Comparison of ENCODE assay signal across 11 cellular contexts in the genomic region with DNA sequence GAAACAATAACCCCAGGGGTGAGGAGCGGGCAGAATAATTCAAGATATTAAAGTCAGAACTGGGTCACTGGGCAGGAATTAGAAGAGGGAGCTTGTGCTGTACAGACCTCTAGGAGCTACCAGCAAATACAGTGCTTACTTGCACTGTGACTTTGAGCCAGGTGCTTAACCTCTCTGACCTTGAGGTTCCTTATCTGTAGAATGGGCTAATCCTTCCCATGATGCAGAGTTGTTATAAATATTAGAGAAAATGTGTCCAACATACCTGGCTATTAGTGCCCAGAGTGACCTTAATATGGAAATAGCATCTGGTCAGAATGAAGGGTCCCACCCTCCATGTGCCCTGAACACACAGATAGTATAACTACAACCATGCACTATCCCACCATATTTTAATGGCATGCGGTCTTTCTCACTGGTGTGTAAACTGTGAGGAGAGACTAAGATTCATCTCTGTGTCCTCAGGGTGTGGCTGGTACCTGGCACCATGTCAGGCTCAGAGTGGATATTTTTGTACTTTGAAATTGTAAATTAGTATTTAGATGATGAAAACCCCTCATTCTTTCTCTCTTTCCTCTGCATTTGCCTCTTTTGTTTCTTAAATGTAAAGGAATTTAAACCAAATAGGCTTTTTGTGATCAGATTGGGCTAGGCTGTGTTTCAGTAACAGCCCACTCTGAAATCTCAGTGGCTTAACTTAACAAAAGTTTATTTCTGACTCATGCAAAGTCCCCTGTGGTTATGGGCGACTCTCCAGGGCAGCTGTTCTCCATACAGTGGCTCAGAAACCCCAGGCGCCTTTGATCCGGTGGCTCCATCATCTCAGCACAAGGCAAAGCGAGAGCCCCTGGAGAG. TPM values are rescaled to one million over a fixed set of nuclear protein-coding genes. Genes with fewer than 3 reads are reported as not detected.
A peak's percentile ranks its signal among the peaks of the same experiment; 100 is the strongest.
DNase-seq lines count a peak whose midpoint lies in the region; ATAC-seq, FAIRE-seq and TF ChIP-seq lines count a peak whose summit lies in the region.
"Had no signal": no experiment of that assay in that cellular context is flagged by ENCODE, and none has a peak within 500 bp of the region (broad histone marks: within the 10 kb centered on the region; RNA-seq: fewer than 3 reads in every experiment).

No MANE protein-coding gene starts in this region.

- no peak overlapping the region for H3K18ac ChIP-seq in H1 (ENCODE audit: extremely low read depth, low read length)

- no peaks in the 10 kb centered on the region for H3K79me1 ChIP-seq in H1 (ENCODE audit: low read depth, low read length)

- no peak overlapping the region for H2BK15ac ChIP-seq in H1 (ENCODE audit: low read length)

- no peak overlapping the region for H3K4me2 ChIP-seq in H1 (ENCODE audit: insufficient read depth in 1 of 2, low read depth in 2 of 2, low read length in 2 of 2)

- H2BK5ac ChIP-seq in H1 (ENCODE audit: low read depth, low read length), result no peak overlapping the region; the same call in 1 of the 2 replicates

- WGBS in H1 (ENCODE audit: extremely low coverage in 1 of 2, insufficient coverage in 1 of 2, insufficient read length in 1 of 2, insufficient replicate concordance in 2 of 2, low coverage in 1 of 2, low lambda C conversion rate in 2 of 2, missing lambda C conversion rate in 1 of 2), 2 experiments, result 80% methylated on average over 6 of the region's 6 CpGs; no CpG with 5 or more reads in 1 of the 2 experiments

- no peak overlapping the region for H4K91ac ChIP-seq in H1 (replicated peaks; ENCODE audit: insufficient read length, low read length)

- H3K9me3 ChIP-seq in A673 (ENCODE audit: low read depth, low read length, poor library complexity, severe bottlenecking) (no peaks in the 10 kb centered on the region), H1 (ENCODE audit: insufficient read depth in 2 of 2, low read depth in 1 of 2, low read length in 1 of 2) (no peaks in the 10 kb centered on the region)
- H3K9me3 ChIP-seq: HAP-1 had no signal

- BruUV-seq in A673 (replicated peaks; lab: Mats Ljungman, UMichigan), result no TSS peak

- TF ChIP-seq CTCF in A673 (conservative IDR thresholded peaks at IDR 0.05; ENCODE audit: low read depth, low read length) (no peak), H1 (IDR thresholded peaks at IDR 0.05; ENCODE audit: control extremely low read depth in 1 of 3, insufficient read depth in 1 of 3, low read depth in 1 of 3, low read length in 3 of 3) (no peak)

- TF ChIP-seq EP300 in H1 (IDR thresholded peaks at IDR 0.05; ENCODE audit: borderline replicate concordance in 1 of 2, low read depth in 2 of 2, low read length in 2 of 2), result no peak

- H2BK120ac ChIP-seq in H1 (replicated peaks; ENCODE audit: low read depth, low read length), result no peak overlapping the region

- H3K9ac ChIP-seq in H1 (replicated peaks in 1 of 4; ENCODE audit: extremely low read depth in 1 of 4, low read depth in 3 of 4, low read length in 3 of 4), result no peak overlapping the region

- DNase-seq in A673 (ENCODE audit: low spot score) (peak; percentile 90), LHCN-M2 (ENCODE audit: low read depth) (peak; percentile 93), H1 (ENCODE audit: low read depth in 1 of 2, low spot score in 2 of 2) (no peak), NCI-H748 (lab: John Stamatoyannopoulos, UW; ENCODE audit: unreplicated experiment) (no peak), NCI-H2029 treated with DMSO at 0.1 percent for 48 hours (lab: John Stamatoyannopoulos, UW) (no peak), SKM-1 treated with dmso at 0.1 percent for 144 hours (lab: John Stamatoyannopoulos, UW; ENCODE audit: unreplicated experiment) (no peak)
- DNase-seq in effector CD8-positive, alpha-beta T cell (lab: John Stamatoyannopoulos, UW), result no peak
- DNase-seq: NCI-H748 treated with DMSO at 0.1 percent for 48 hours, occipital lobe had no signal

- intact Hi-C loops in A673 (cut with micrococcal nuclease; ENCODE audit: unreplicated experiment), result no loop called here

- no peaks in the 10 kb centered on the region for H3K36me3 ChIP-seq in A673 (ENCODE audit: insufficient read depth, low read length, poor library complexity, severe bottlenecking)
- no peaks in the 10 kb centered on the region for H3K36me3 ChIP-seq in H1 (ENCODE audit: control insufficient read depth in 2 of 4, insufficient read depth in 4 of 4, low read length in 3 of 4)
- H3K36me3 ChIP-seq: HAP-1 had no signal

- H2BK12ac ChIP-seq in H1 (ENCODE audit: low read depth, low read length), result no peak overlapping the region

- H4K20me1 ChIP-seq in H1 (replicated peaks in 1 of 2; ENCODE audit: control insufficient read depth in 1 of 2, insufficient read depth in 2 of 2, low read length in 2 of 2), result no peaks in the 10 kb centered on the region

- no peak overlapping the region for H3K23ac ChIP-seq in H1 (ENCODE audit: insufficient read length)

- POLR2A ChIA-PET in A673 (lab: Charles Lee; ENCODE audit: low non-redundant PET), result no interaction called here
- POLR2A ChIA-PET in H1 (lab: Charles Lee; ENCODE audit: partially characterized antibody), result interaction anchor here (0.6 kb wide), 1 partner anchor 142 kb away, joined by 3 read pairs; no protein-coding TSS in a partner anchor

- no peak overlapping the region for H3K4ac ChIP-seq in H1 (replicated peaks; ENCODE audit: insufficient read length, low read depth, low read length)

- peaks cover 8% of the 10 kb centered on the region for H3K4me1 ChIP-seq in A673 (ENCODE audit: insufficient read depth, low read length, poor library complexity, severe bottlenecking)
- H3K4me1 ChIP-seq in H1 (replicated peaks in 1 of 4; ENCODE audit: control insufficient read depth in 3 of 4, insufficient read depth in 4 of 4, low read length in 3 of 4), result peaks cover 0 to 4% (median 2%) of the 10 kb centered on the region in 4 experiments; a peak in 2 of 7 replicates
- H3K4me1 ChIP-seq: HAP-1 had no signal

- no peak overlapping the region for H2BK20ac ChIP-seq in H1 (ENCODE audit: low read length)

- H4K8ac ChIP-seq in H1 (ENCODE audit: extremely low read depth, insufficient read depth, low read length), result no peak overlapping the region

- no peaks in the 10 kb centered on the region for H3K79me2 ChIP-seq in H1 (ENCODE audit: control insufficient read depth in 1 of 2, insufficient read depth in 2 of 2, low read length in 2 of 2)

- H3K4me3 ChIP-seq in A673 (ENCODE audit: low read depth, low read length, poor library complexity, severe bottlenecking) (no peak overlapping the region), H1 (ENCODE audit: extremely low read depth in 1 of 4, insufficient read depth in 2 of 4, low read depth in 3 of 4, low read length in 4 of 4) (no peak overlapping the region)
- H3K4me3 ChIP-seq: HAP-1 had no signal

- CTCF ChIA-PET in A673 (lab: Charles Lee), result interaction anchor here (1.0 kb wide), 1 partner anchor 22 kb away, joined by 4 read pairs; no protein-coding TSS in a partner anchor
- CTCF ChIA-PET in H1 (lab: Charles Lee; ENCODE audit: partially characterized antibody), result interaction anchor here (0.6 to 1.2 kb wide), 3 partner anchors 19 to 162 kb away, joined by 3 to 4 read pairs (median 3); no protein-coding TSS in a partner anchor

- H2AK5ac ChIP-seq in H1 (ENCODE audit: low read depth, low read length), result no peak overlapping the region

- TF ChIP-seq RAD21 in H1 (IDR thresholded peaks at IDR 0.05 in 1 of 2, conservative IDR thresholded peaks at IDR 0.05 in 1 of 2; ENCODE audit: low read depth in 2 of 2, low read length in 2 of 2), result no peak

- H3K27me3 ChIP-seq in A673 (replicated peaks; ENCODE audit: insufficient read depth, low read depth, low read length, poor library complexity) (no peaks in the 10 kb centered on the region), H1 (replicated peaks in 1 of 4; ENCODE audit: control insufficient read depth in 3 of 4, extremely low read depth in 1 of 4, insufficient read depth in 3 of 4, low read length in 3 of 4) (no peaks in the 10 kb centered on the region)

- no peak overlapping the region for H4K5ac ChIP-seq in H1 (ENCODE audit: insufficient read length, low read depth, low read length)

- no peak overlapping the region for H3K56ac ChIP-seq in H1 (replicated peaks; ENCODE audit: insufficient read length, low read depth, low read length)

- no peak for TF ChIP-seq POLR2A in H1 (IDR thresholded peaks at IDR 0.05; ENCODE audit: control extremely low read depth in 1 of 2, low read depth in 2 of 2, low read length in 2 of 2)

- H3K14ac ChIP-seq in H1 (ENCODE audit: insufficient read length), result no peak overlapping the region

- FAIRE-seq in H1 (lab: Jason Lieb, UNC), result no peak

- no peaks in the 10 kb centered on the region for H3K23me2 ChIP-seq in H1 (ENCODE audit: low read depth, low read length)

- peak; percentile 64 for ATAC-seq in GM21390 (IDR thresholded peaks at IDR 0.05; ENCODE audit: unreplicated experiment)

- H2AFZ ChIP-seq in H1 (ENCODE audit: low read length), result no peak overlapping the region

- H3K27ac ChIP-seq in A673 (ENCODE audit: low read depth, low read length, poor library complexity, severe bottlenecking) (no peak overlapping the region), H1 (ENCODE audit: low read depth, low read length) (no peak overlapping the region)

TF ChIP-seq in H1, 55 proteins besides CTCF, POLR2A, EP300 and RAD21:
- TF ChIP-seq SRF (IDR thresholded peaks at IDR 0.05; ENCODE audit: low read depth, low read length) (no peak), KDM1A (IDR thresholded peaks at IDR 0.05; ENCODE audit: borderline replicate concordance, low read length) (peak; percentile 61; the same call in 1 of the 2 replicates)
TF ChIP-seq in H1: peak in this region for 1.

RNA-seq across cellular contexts. Expression of gene ROR1, which starts 60.0 kb away (rescaled TPM):
- 7.4 and 8.3 TPM in 2 replicates for total RNA-seq in A673 (2021)
- total RNA-seq in LHCN-M2 (2014; rRNA removed), result 7.6 and 7.9 TPM in 2 replicates
- polyA plus RNA-seq in LHCN-M2 (2012), result 6.0 TPM
- 70.3 and 73.6 TPM in 2 replicates for total RNA-seq in H1 (2021; fragmentation: NEBNext Ultra II Directional; extraction: Animal tissue kit (Norgen Biotek cat#: 25700))
- 27.5 and 33.6 TPM in 2 replicates for polyA plus RNA-seq in H1 (2011; rRNA removed)
- polyA plus RNA-seq in H1 (2011; cell fraction: cytosol; rRNA removed), result 31.7 TPM
- 72.5 TPM for polyA plus RNA-seq in H1 (2011; cell fraction: nucleus; rRNA removed)
- polyA plus RNA-seq in H1 (2012, experiment 1 of 2), result 31.8 to 40.7 TPM (median 40.1 TPM) in 4 replicates
- polyA plus RNA-seq in H1 (2012, experiment 2 of 2), result 4.2 TPM
- polyA plus RNA-seq in H1 (2013, experiment 1 of 2), result 68.4 TPM
- 76.5 TPM for polyA plus RNA-seq in H1 (2013, experiment 2 of 2)
- 186 and 264 TPM in 2 replicates for polyA minus RNA-seq in H1 (2011; rRNA and poly(A)+ RNA removed)
- polyA minus RNA-seq in H1 (2011; cell fraction: cytosol; rRNA and poly(A)+ RNA removed), result 54.3 TPM
- 152 TPM for polyA minus RNA-seq in H1 (2011; cell fraction: nucleus; rRNA and poly(A)+ RNA removed)

Comparison
In these comparisons a context has a peak if more than half of its experiments do, and no peak if none do; other contexts are left out.
1. DNase-seq: peak in A673 (single experiment) and LHCN-M2 (single experiment); none in H1 (0 of 2), NCI-H748 (single experiment), NCI-H2029 treated with DMSO at 0.1 percent for 48 hours (single experiment), SKM-1 treated with dmso at 0.1 percent for 144 hours (single experiment) and effector CD8-positive, alpha-beta T cell (single experiment).